Comparison of ENCODE assay signal across 8 cellular contexts in the genomic region with DNA sequence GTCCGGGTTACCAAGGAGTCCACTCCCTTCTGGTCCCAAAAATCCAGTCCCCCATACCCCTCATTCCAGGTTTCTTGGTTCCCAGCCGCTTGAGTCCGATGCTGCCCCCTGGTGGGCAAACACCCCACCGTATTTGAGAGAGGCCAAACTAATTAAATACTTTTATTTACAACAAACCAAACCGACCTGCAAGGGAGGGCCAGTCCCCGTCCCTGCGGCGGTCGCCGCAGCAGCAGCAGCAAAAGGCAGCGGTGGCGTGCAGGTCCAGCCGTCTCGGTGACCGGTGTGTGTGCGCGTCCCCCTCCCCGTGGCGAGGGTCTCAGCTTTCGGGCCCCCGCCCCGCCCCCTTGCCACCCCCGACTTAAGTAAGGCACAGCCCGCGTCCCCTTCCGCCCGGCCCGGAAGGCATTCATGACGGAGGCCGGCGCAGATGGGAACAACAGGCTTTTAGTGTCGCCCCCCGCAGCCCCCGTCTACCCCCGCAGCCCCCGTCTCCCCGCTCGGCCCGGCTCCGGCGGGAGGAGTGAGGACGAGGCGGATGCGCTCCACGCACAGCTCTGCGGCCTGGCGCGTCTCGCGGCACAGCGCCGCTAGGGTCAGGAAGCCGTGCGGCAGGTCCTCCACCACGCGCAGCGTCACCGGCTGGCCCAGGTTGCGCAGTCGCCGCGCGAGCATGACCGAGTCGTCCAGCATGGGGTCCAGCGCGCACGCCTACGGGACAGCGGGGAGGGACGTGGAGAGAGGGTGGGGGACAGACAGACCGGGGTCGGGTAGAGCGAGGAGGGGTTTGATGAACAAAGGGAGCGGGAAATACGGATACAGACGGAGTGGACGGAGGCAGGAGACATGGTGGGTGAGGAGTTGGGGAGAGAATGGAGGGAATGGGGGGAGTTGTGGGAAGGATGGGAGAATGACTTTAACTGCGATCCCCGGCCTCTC. TPM values are rescaled to one million over a fixed set of nuclear protein-coding genes. Genes with fewer than 3 reads are reported as not detected.
DNase-seq lines count a peak whose midpoint lies in the region; ATAC-seq, FAIRE-seq and TF ChIP-seq lines count a peak whose summit lies in the region.

No MANE protein-coding gene starts in this region.

- peaks cover 15% of the 10 kb centered on the region for H3K36me3 Mint-ChIP-seq in activated naive CD8-positive, alpha-beta T cell treated with anti-CD3 and anti-CD28 coated beads, Interleukin-2, amount 10 ng/mL, durations not matched to agents 7 days and 5 days

- H3K4me3 Mint-ChIP-seq in activated naive CD8-positive, alpha-beta T cell treated with anti-CD3 and anti-CD28 coated beads, Interleukin-2, amount 10 ng/mL, durations not matched to agents 7 days and 5 days: peak overlapping the region; percentile 82

- H3K36me3 ChIP-seq in cardiac muscle cell (peaks cover 2% of the 10 kb centered on the region), pancreas (no peaks in the 10 kb centered on the region), thymus (ENCODE audit: control insufficient read depth, insufficient read depth) (peaks cover 27% of the 10 kb centered on the region)

- peak overlapping the region; percentile 78 for H3K27ac Mint-ChIP-seq in activated naive CD8-positive, alpha-beta T cell treated with anti-CD3 and anti-CD28 coated beads, Interleukin-2, amount 10 ng/mL, durations not matched to agents 7 days and 5 days

- peak; percentile 85 for TF ChIP-seq CTCF in cardiac muscle cell (IDR thresholded peaks at IDR 0.05; ENCODE audit: low read depth, low read length)
- TF ChIP-seq CTCF in pancreas (IDR thresholded peaks at IDR 0.05): peak; percentile 60 to 81 (median 68)

- H3K4me1 Mint-ChIP-seq in activated naive CD8-positive, alpha-beta T cell treated with anti-CD3 and anti-CD28 coated beads, Interleukin-2, amount 10 ng/mL, durations not matched to agents 7 days and 5 days: peaks cover 23% of the 10 kb centered on the region

- POLR2A ChIA-PET in activated naive CD8-positive, alpha-beta T cell treated with anti-CD3 and anti-CD28 coated beads, Interleukin-2, amount 10 ng/mL, durations not matched to agents 7 days and 5 days (lab: Charles Lee): interaction anchor here (0.6 to 1.9 kb wide), 3 partner anchors 22 to 1258 kb away, joined by 3 to 7 read pairs (median 5); no protein-coding TSS in a partner anchor

- no peaks in the 10 kb centered on the region for H3K27me3 ChIP-seq in cardiac muscle cell
- no peaks in the 10 kb centered on the region for H3K27me3 ChIP-seq in pancreas
- peaks cover 5% of the 10 kb centered on the region for H3K27me3 ChIP-seq in thymus (ENCODE audit: control insufficient read depth, insufficient read depth)

- H3K9me3 Mint-ChIP-seq in activated naive CD8-positive, alpha-beta T cell treated with anti-CD3 and anti-CD28 coated beads, Interleukin-2, amount 10 ng/mL, durations not matched to agents 7 days and 5 days: no peaks in the 10 kb centered on the region

- WGBS in pancreas, 2 donors: 1% methylated on average over 70 to 80 of the region's 80 CpGs
- 3% methylated on average over 80 of the region's 80 CpGs for WGBS in thymus

- peak overlapping the region; percentile 11 for H3K27ac ChIP-seq in cardiac muscle cell
- peak overlapping the region; percentile 1 to 52 (median 42) for H3K27ac ChIP-seq in pancreas
- H3K27ac ChIP-seq in thymus (ENCODE audit: low read depth): peak overlapping the region; percentile 3

- H3K27me3 Mint-ChIP-seq in activated naive CD8-positive, alpha-beta T cell treated with anti-CD3 and anti-CD28 coated beads, Interleukin-2, amount 10 ng/mL, durations not matched to agents 7 days and 5 days: peaks cover 2% of the 10 kb centered on the region

- H3K9me3 ChIP-seq in cardiac muscle cell (ENCODE audit: low read depth): no peaks in the 10 kb centered on the region
- no peaks in the 10 kb centered on the region for H3K9me3 ChIP-seq in pancreas
- no peaks in the 10 kb centered on the region for H3K9me3 ChIP-seq in thymus (ENCODE audit: control insufficient read depth)

- intact Hi-C loops in pancreas (cut with DNase I): no loop called here

- peak; percentile 68 for ATAC-seq in SK-N-SH treated with all-trans-retinoic acid at 6 μM for 48 hours
- peak; percentile 65 for ATAC-seq in activated naive CD8-positive, alpha-beta T cell treated with anti-CD3 and anti-CD28 coated beads, Interleukin-2, amount 10 ng/mL, durations not matched to agents 7 days and 5 days (ENCODE audit: low read depth)
- ATAC-seq in pancreas: peak; percentile 73 to 80 (median 77)
- ATAC-seq in GM21447 (IDR thresholded peaks at IDR 0.05; ENCODE audit: unreplicated experiment): no peak

- DNase-seq in DMS53 treated with DMSO at 0.1 percent for 48 hours (lab: John Stamatoyannopoulos, UW; ENCODE audit: unreplicated experiment): peak; percentile 44
- DNase-seq in LHCN-M2 (ENCODE audit: low read depth): peak; percentile 62
- peak; percentile 79 for DNase-seq in activated naive CD8-positive, alpha-beta T cell treated with anti-CD3 and anti-CD28 coated beads, Interleukin-2, amount 10 ng/mL, durations not matched to agents 7 days and 5 days
- DNase-seq in cardiac muscle cell (ENCODE audit: low read depth in 1 of 2, low spot score in 1 of 2): peak; percentile 83 to 87
- peak; percentile 72 to 96 (median 84) for DNase-seq in pancreas

- peaks cover 4% of the 10 kb centered on the region for H3K4me1 ChIP-seq in cardiac muscle cell (ENCODE audit: low read depth)
- peaks cover 0 to 4% (median 0%) of the 10 kb centered on the region in 3 donors for H3K4me1 ChIP-seq in pancreas
- H3K4me1 ChIP-seq in thymus (ENCODE audit: control insufficient read depth, insufficient read depth, low read length): peaks cover 12% of the 10 kb centered on the region

- H3K4me3 ChIP-seq in cardiac muscle cell (peak overlapping the region; percentile 48), pancreas (peak overlapping the region; percentile 40 to 65 (median 44)), thymus (ENCODE audit: low read length) (peak overlapping the region; percentile 54)

- no peak for FAIRE-seq in pancreas (lab: Jason Lieb, UNC)

TF ChIP-seq in SK-N-SH treated with all-trans-retinoic acid at 6 μM for 48 hours, 23 proteins besides CTCF, POLR2A, EP300 and RAD21:
- TF ChIP-seq ARNTL (CRISPR knock-in tag; IDR thresholded peaks at IDR 0.05; ENCODE audit: borderline replicate concordance, low read depth) (no peak), ZNF70 (CRISPR knock-in tag; IDR thresholded peaks at IDR 0.05) (no peak), ZFP30 (CRISPR knock-in tag; IDR thresholded peaks at IDR 0.05) (no peak), RARB (CRISPR knock-in tag; IDR thresholded peaks at IDR 0.05) (no peak)
- TF ChIP-seq, protein P1, sequence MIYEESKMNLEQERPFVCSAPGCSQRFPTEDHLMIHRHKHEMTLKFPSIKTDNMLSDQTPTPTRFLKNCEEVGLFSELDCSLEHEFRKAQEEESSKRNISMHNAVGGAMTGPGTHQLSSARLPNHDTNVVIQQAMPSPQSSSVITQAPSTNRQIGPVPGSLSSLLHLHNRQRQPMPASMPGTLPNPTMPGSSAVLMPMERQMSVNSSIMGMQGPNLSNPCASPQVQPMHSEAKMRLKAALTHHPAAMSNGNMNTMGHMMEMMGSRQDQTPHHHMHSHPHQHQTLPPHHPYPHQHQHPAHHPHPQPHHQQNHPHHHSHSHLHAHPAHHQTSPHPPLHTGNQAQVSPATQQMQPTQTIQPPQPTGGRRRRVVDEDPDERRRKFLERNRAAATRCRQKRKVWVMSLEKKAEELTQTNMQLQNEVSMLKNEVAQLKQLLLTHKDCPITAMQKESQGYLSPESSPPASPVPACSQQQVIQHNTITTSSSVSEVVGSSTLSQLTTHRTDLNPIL (CRISPR knock-in tag; IDR thresholded peaks at IDR 0.05; ENCODE audit: low read depth): no peak
TF ChIP-seq in SK-N-SH treated with all-trans-retinoic acid at 6 μM for 48 hours: peak in this region for 0.

RNA-seq across cellular contexts. Expression of a gene that starts 11.5 kb away (rescaled TPM):
- not detected in 2 replicates for total RNA-seq in LHCN-M2 (2014; rRNA removed)
- polyA plus RNA-seq in LHCN-M2 (2012): 1.1 TPM
- total RNA-seq in activated naive CD8-positive, alpha-beta T cell treated with anti-CD3 and anti-CD28 coated beads, Interleukin-2, amount 10 ng/mL, durations not matched to agents 7 days and 5 days: not detected
- total RNA-seq in cardiac muscle cell: 0.95 and 8.2 TPM in 2 replicates
- polyA plus RNA-seq in cardiac muscle cell: 7.1 and 12.1 TPM in 2 replicates
- 1 to 10 TPM in 1 of 6 donors, under 1 TPM in 4, not detected in 1; 0.32 to 1.9 (median 0.61) TPM for total RNA-seq in pancreas
- 1 to 10 TPM; 4.0 to 4.2 TPM for polyA plus RNA-seq in pancreas
- polyA plus RNA-seq in thymus: 32.7 TPM

RNA-seq across cellular contexts. Expression of a gene that starts 25.6 kb away (rescaled TPM):
- total RNA-seq in LHCN-M2 (2014; rRNA removed) (2.8 and 3.6 TPM in 2 replicates), cardiac muscle cell (20.4 and 24.4 TPM in 2 replicates), pancreas (10 to 100 TPM in 1 of 6 donors, 1 to 10 TPM in 5; 1.6 to 14.4 (median 4.0) TPM)
- 3.2 TPM for polyA plus RNA-seq in LHCN-M2 (2012)
- total RNA-seq in activated naive CD8-positive, alpha-beta T cell treated with anti-CD3 and anti-CD28 coated beads, Interleukin-2, amount 10 ng/mL, durations not matched to agents 7 days and 5 days: 10 to 100 TPM; 34.6 to 35.1 TPM
- polyA plus RNA-seq in cardiac muscle cell (16.6 and 20.2 TPM in 2 replicates), pancreas (10 to 100 TPM in 1 of 2 donors, 1 to 10 TPM in 1; 6.4 to 38.3 TPM), thymus (12.9 TPM)

RNA-seq across cellular contexts. Expression of a gene that starts 41.1 kb away (rescaled TPM):
- total RNA-seq in LHCN-M2 (2014; rRNA removed): not detected in 2 replicates
- polyA plus RNA-seq in LHCN-M2 (2012): not detected
- not detected for total RNA-seq in activated naive CD8-positive, alpha-beta T cell treated with anti-CD3 and anti-CD28 coated beads, Interleukin-2, amount 10 ng/mL, durations not matched to agents 7 days and 5 days
- total RNA-seq in cardiac muscle cell: 0.25 TPM in 1 of 2 replicates, not detected in the other
- polyA plus RNA-seq in cardiac muscle cell: 0.59 and 1.1 TPM in 2 replicates
- total RNA-seq in pancreas: 10 to 100 TPM in 4 of 6 donors, 1 to 10 TPM in 2; 5.1 to 42.1 (median 11.8) TPM
- polyA plus RNA-seq in pancreas: 1 to 10 TPM; 4.3 to 4.7 TPM
- polyA plus RNA-seq in thymus: 8.4 TPM
